17 cellular contexts compared by ENCODE assay signal in the genomic region with DNA sequence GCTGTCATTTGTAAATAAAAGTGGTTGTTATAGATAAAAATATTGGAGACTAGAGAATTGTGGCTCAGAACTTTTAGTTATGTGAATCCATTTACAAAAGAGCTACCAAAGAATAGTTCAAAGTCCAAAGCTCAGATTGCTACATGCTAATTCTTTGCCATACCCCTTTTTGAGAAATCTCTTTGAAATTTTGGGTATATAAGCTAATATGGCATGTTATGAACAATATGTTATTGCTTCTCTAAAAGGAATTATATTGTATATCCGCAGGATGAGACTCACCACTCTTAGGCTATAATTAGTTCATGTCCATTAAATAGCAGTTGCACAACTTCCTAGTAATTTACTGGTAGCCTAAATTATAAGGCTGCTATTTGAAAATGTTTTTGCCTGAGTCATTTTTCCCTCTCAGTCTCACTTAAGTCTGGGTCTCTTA.
DNase-seq lines count a peak whose midpoint lies in the region; ATAC-seq and TF ChIP-seq lines count a peak whose summit lies in the region.
"Had no signal": no experiment of that assay in that cellular context is flagged by ENCODE, and none has a peak within 500 bp of the region (broad histone marks: within the 10 kb centered on the region; RNA-seq: fewer than 3 reads in every experiment).

No MANE protein-coding gene starts in this region.

- TF ChIP-seq POLR2A in vagina (IDR thresholded peaks at IDR 0.05): no peak

- H3K36me3 ChIP-seq in vagina: no peaks in the 10 kb centered on the region
- H3K36me3 ChIP-seq: prostate gland, thoracic aorta had no signal

- intact Hi-C loops in vagina (cut with DNase I): no loop called here

- no peak overlapping the region for H3K4me3 ChIP-seq in fibroblast of mammary gland (ENCODE audit: control insufficient read depth, low read depth, low read length)
- no peak overlapping the region for H3K4me3 ChIP-seq in vagina
- H3K4me3 ChIP-seq: GM23338, hepatocyte, prostate gland, thoracic aorta had no signal

- no peaks in the 10 kb centered on the region for H3K4me1 ChIP-seq in vagina
- H3K4me1 ChIP-seq: prostate gland had no signal

- H3K27me3 ChIP-seq in vagina: no peaks in the 10 kb centered on the region
- H3K27me3 ChIP-seq: hepatocyte had no signal

- ATAC-seq in HG03039 (IDR thresholded peaks at IDR 0.05; ENCODE audit: unreplicated experiment): no peak
- ATAC-seq: activated naive CD8-positive, alpha-beta T cell treated with anti-CD3 and anti-CD28 coated beads, Interleukin-2, amount 50 U/mL, for 24 hours; GM23338 had no signal

- TF ChIP-seq CTCF in fibroblast of mammary gland (conservative IDR thresholded peaks at IDR 0.05; ENCODE audit: control insufficient read depth, insufficient read depth, low read depth, low read length) (no peak), vagina (IDR thresholded peaks at IDR 0.05) (no peak)

- peak in 2 of 3 experiments; percentile 22 to 64 for DNase-seq in NCI-H1417 (lab: John Stamatoyannopoulos, UW)
- no peak for DNase-seq in NCI-H1417 treated with DMSO at 0.1 percent for 48 hours (lab: John Stamatoyannopoulos, UW)
- DNase-seq in NOMO-1 treated with DMSO at 0.1 percent for 48 hours (lab: John Stamatoyannopoulos, UW; ENCODE audit: unreplicated experiment): peak; percentile 90
- DNase-seq in fibroblast of mammary gland (ENCODE audit: low read depth): peak; percentile 27
- DNase-seq in vagina (ENCODE audit: extremely low spot score in 2 of 2): no peak
- DNase-seq in activated CD4-positive, alpha-beta T cell treated with anti-CD3 and anti-CD28 coated beads, Interleukin-2, amount 50 U/mL, for 48 hours: no peak
- DNase-seq in putamen (ENCODE audit: low spot score): no peak
- DNase-seq: activated naive CD8-positive, alpha-beta T cell treated with anti-CD3 and anti-CD28 coated beads, Interleukin-2, amount 50 U/mL, for 24 hours; activated T-cell treated with anti-CD3 and anti-CD28 coated beads, Interleukin-2, amount 50 U/mL, for 48 hours; NCI-H524 treated with DMSO at 0.1 percent for 48 hours; stimulated activated CD4-positive, alpha-beta T cell treated with anti-CD3 and anti-CD28 coated beads, Interleukin-2, amount 100 ng/mL, for 24 hours had no signal

- H3K27ac ChIP-seq in vagina: peak overlapping the region; percentile 48
- H3K27ac ChIP-seq: 22Rv1, hepatocyte, prostate gland, thoracic aorta had no signal

- no peaks in the 10 kb centered on the region for H3K9me3 ChIP-seq in vagina
- H3K9me3 ChIP-seq: prostate gland, thoracic aorta had no signal

Comparison
In these comparisons a context has a peak if more than half of its experiments do, and no peak if none do; other contexts are left out.
1. DNase-seq: peak in NCI-H1417 (2 of 3), NOMO-1 treated with DMSO at 0.1 percent for 48 hours (single experiment) and fibroblast of mammary gland (single experiment); none in NCI-H1417 treated with DMSO at 0.1 percent for 48 hours (single experiment), vagina (0 of 2), activated CD4-positive, alpha-beta T cell treated with anti-CD3 and anti-CD28 coated beads, Interleukin-2, amount 50 U/mL, for 48 hours (0 of 2) and putamen (single experiment).